13 cellular contexts compared by ENCODE assay signal in genomic region chr19:16645140-16645539, GRCh38.
"Had no signal": no experiment of that assay in that cellular context is flagged by ENCODE, and none has a peak within 500 bp of the region (broad histone marks: within the 10 kb centered on the region; RNA-seq: fewer than 3 reads in every experiment).

No MANE protein-coding gene starts in this region.

- DNase-seq: activated CD4-positive, alpha-beta memory T cell treated with anti-CD3 and anti-CD28 coated beads for 36 hours; activated CD4-positive, alpha-beta T cell treated with anti-CD3 and anti-CD28 coated beads for 1 hour; activated gamma-delta T cell treated with Interleukin-2 at 50 U/mL for 16 hours; activated naive CD8-positive, alpha-beta T cell treated with anti-CD3 and anti-CD28 coated beads, Interleukin-2, amount 10 ng/mL, durations not matched to agents 7 days and 5 days; activated T-cell treated with anti-CD3 and anti-CD28 coated beads, Interleukin-2, amount 50 U/mL, for 48 hours; cortex of kidney; effector memory CD8-positive, alpha-beta T cell; islet precursor cell; right lobe of liver; spleen; stimulated activated CD4-positive, alpha-beta T cell treated with anti-CD3 and anti-CD28 coated beads, Interleukin-1b, Interleukin-23, amount 100 ng/mL, for 48 hours; trophoblast cell had no signal

- H3K27ac ChIP-seq: right lobe of liver, SJSA1, spleen had no signal
